Comparison of ENCODE assay signal across 12 cellular contexts in genomic region chr2:131498321-131498973, GRCh38. TPM values are rescaled to one million over a fixed set of nuclear protein-coding genes. Genes with fewer than 3 reads are reported as not detected.
DNase-seq lines count a peak whose midpoint lies in the region; ATAC-seq and TF ChIP-seq lines count a peak whose summit lies in the region.
"Not testable (repeated sequence)": the region's sequence is repeated elsewhere in the genome, so short reads cannot be mapped to it uniquely, and the experiment has no call there.
"Had no signal": no experiment of that assay in that cellular context is flagged by ENCODE, and none has a peak within 500 bp of the region (broad histone marks: within the 10 kb centered on the region; RNA-seq: fewer than 3 reads in every experiment).

No MANE protein-coding gene starts in this region.

- peaks cover 55% of the 10 kb centered on the region for H3K4me1 Mint-ChIP-seq in activated CD4-positive, alpha-beta memory T cell treated with anti-CD3 and anti-CD28 coated beads, Interleukin-2, amount 10 ng/mL, durations not matched to agents 7 days and 5 days
- not testable (repeated sequence) for H3K4me1 Mint-ChIP-seq in neural crest cell

- H3K4me3 ChIP-seq in AG09309 (ENCODE audit: control insufficient read depth, low read depth, low read length); choroid plexus epithelial cell (ENCODE audit: low read depth, low read length): not testable (repeated sequence)

- not testable (repeated sequence) for TF ChIP-seq CTCF in AG09309 (IDR thresholded peaks at IDR 0.05; ENCODE audit: control insufficient read depth, insufficient read depth, low read depth, low read length, missing control alignments); choroid plexus epithelial cell (conservative IDR thresholded peaks at IDR 0.05; ENCODE audit: low read depth, low read length); neural crest cell (conservative IDR thresholded peaks at IDR 0.05)

- not testable (repeated sequence) for H3K27me3 Mint-ChIP-seq in activated CD4-positive, alpha-beta memory T cell treated with anti-CD3 and anti-CD28 coated beads, Interleukin-2, amount 10 ng/mL, durations not matched to agents 7 days and 5 days; neural crest cell (ENCODE audit: low read depth)

- peaks cover 49% of the 10 kb centered on the region for H3K36me3 Mint-ChIP-seq in activated CD4-positive, alpha-beta memory T cell treated with anti-CD3 and anti-CD28 coated beads, Interleukin-2, amount 10 ng/mL, durations not matched to agents 7 days and 5 days (ENCODE audit: low read depth)
- not testable (repeated sequence) for H3K36me3 Mint-ChIP-seq in neural crest cell (ENCODE audit: low read depth)

- H3K4me3 Mint-ChIP-seq in activated CD4-positive, alpha-beta memory T cell treated with anti-CD3 and anti-CD28 coated beads, Interleukin-2, amount 10 ng/mL, durations not matched to agents 7 days and 5 days, result not testable (repeated sequence)
- peak overlapping the region; percentile 52 for H3K4me3 Mint-ChIP-seq in neural crest cell

- ATAC-seq in GM18909 (IDR thresholded peaks at IDR 0.05; ENCODE audit: poor library complexity, unreplicated experiment) (peak; percentile 88), GM21723 (IDR thresholded peaks at IDR 0.05; ENCODE audit: unreplicated experiment) (peak; percentile 91), HG03045 (IDR thresholded peaks at IDR 0.05; ENCODE audit: unreplicated experiment) (peak; percentile 91), HG03571 (IDR thresholded peaks at IDR 0.05; ENCODE audit: unreplicated experiment) (peak; percentile 86)

- peak; percentile 35 for DNase-seq in AG09309 (ENCODE audit: low read depth)
- DNase-seq in activated CD4-positive, alpha-beta memory T cell treated with anti-CD3 and anti-CD28 coated beads, Interleukin-2, amount 10 ng/mL, durations not matched to agents 7 days and 5 days, result peak; percentile 35
- peak; percentile 49 for DNase-seq in choroid plexus epithelial cell (ENCODE audit: low read depth)
- not testable (repeated sequence) for DNase-seq in neural crest cell (ENCODE audit: low read depth, low spot score)

- H3K27ac Mint-ChIP-seq in activated CD4-positive, alpha-beta memory T cell treated with anti-CD3 and anti-CD28 coated beads, Interleukin-2, amount 10 ng/mL, durations not matched to agents 7 days and 5 days, result peak overlapping the region; percentile 71
- not testable (repeated sequence) for H3K27ac Mint-ChIP-seq in neural crest cell (ENCODE audit: unreplicated experiment)

- POLR2A ChIA-PET in activated CD4-positive, alpha-beta memory T cell treated with anti-CD3 and anti-CD28 coated beads, Interleukin-2, amount 10 ng/mL, durations not matched to agents 7 days and 5 days (lab: Charles Lee), result not testable (repeated sequence)

- CTCF ChIA-PET in activated CD4-positive, alpha-beta memory T cell treated with anti-CD3 and anti-CD28 coated beads, Interleukin-2, amount 10 ng/mL, durations not matched to agents 7 days and 5 days (lab: Charles Lee), result not testable (repeated sequence)

- not testable (repeated sequence) for H3K9me3 Mint-ChIP-seq in activated CD4-positive, alpha-beta memory T cell treated with anti-CD3 and anti-CD28 coated beads, Interleukin-2, amount 10 ng/mL, durations not matched to agents 7 days and 5 days; neural crest cell

RNA-seq across cellular contexts. Expression of gene MZT2A, which starts 6.2 kb away (rescaled TPM):
- 100 to 1,000 TPM; 249 to 267 TPM for total RNA-seq in activated CD4-positive, alpha-beta memory T cell treated with anti-CD3 and anti-CD28 coated beads, Interleukin-2, amount 10 ng/mL, durations not matched to agents 7 days and 5 days
- 114 TPM in 2 replicates for total RNA-seq in neural crest cell

RNA-seq across cellular contexts. Expression of gene TUBA3D, which starts 22.5 kb away (rescaled TPM):
- total RNA-seq in activated CD4-positive, alpha-beta memory T cell treated with anti-CD3 and anti-CD28 coated beads, Interleukin-2, amount 10 ng/mL, durations not matched to agents 7 days and 5 days, result not detected
- not detected in 2 replicates for total RNA-seq in neural crest cell
- total RNA-seq: A673, mesothelial cell of epicardium, NCI-H460, pancreas had no signal

RNA-seq across cellular contexts. Expression of gene CCDC74A, which starts 29.2 kb away (rescaled TPM):
- total RNA-seq in activated CD4-positive, alpha-beta memory T cell treated with anti-CD3 and anti-CD28 coated beads, Interleukin-2, amount 10 ng/mL, durations not matched to agents 7 days and 5 days, result 1 to 10 TPM; 4.5 to 5.2 TPM
- total RNA-seq in neural crest cell, result 24.0 and 25.5 TPM in 2 replicates
